12 cellular contexts compared by ENCODE assay signal in genomic region chr11:3893311-3893710, GRCh38. TPM values are rescaled to one million over a fixed set of nuclear protein-coding genes. Genes with fewer than 3 reads are reported as not detected.
DNase-seq lines count a peak whose midpoint lies in the region; ATAC-seq and TF ChIP-seq lines count a peak whose summit lies in the region.
"Had no signal": no experiment of that assay in that cellular context is flagged by ENCODE, and none has a peak within 500 bp of the region (broad histone marks: within the 10 kb centered on the region; RNA-seq: fewer than 3 reads in every experiment).

No MANE protein-coding gene starts in this region.

- no peak for ATAC-seq in CD4-positive, alpha-beta T cell (ENCODE audit: poor library complexity)
- ATAC-seq in GM18517 (IDR thresholded peaks at IDR 0.05; ENCODE audit: unreplicated experiment) (peak; percentile 32), naive B cell (ENCODE audit: low read depth in 2 of 2) (no peak)

- H3K4me3 Mint-ChIP-seq in CD4-positive, alpha-beta T cell = no peak overlapping the region
- H3K4me3 Mint-ChIP-seq in naive B cell = peak overlapping the region; percentile 31 to 89 (median 85)

- H3K4me3 ChIP-seq in OCI-LY3 (ENCODE audit: low read length) = peak overlapping the region; percentile 56
- H3K4me3 ChIP-seq: body of pancreas had no signal

- no peaks in the 10 kb centered on the region for H3K27me3 Mint-ChIP-seq in CD4-positive, alpha-beta T cell
- H3K27me3 Mint-ChIP-seq in naive B cell = no peaks in the 10 kb centered on the region

- no peak overlapping the region for H3K27ac ChIP-seq in CD4-positive, alpha-beta T cell (ENCODE audit: low read depth, low read length)
- H3K27ac ChIP-seq in OCI-LY3 (ENCODE audit: low read length) = peak overlapping the region; percentile 59; the same call in 1 of the 2 replicates

- no peaks in the 10 kb centered on the region for H3K9me3 ChIP-seq in CD4-positive, alpha-beta T cell (ENCODE audit: control insufficient read depth, low read length)
- H3K9me3 ChIP-seq in OCI-LY3 (ENCODE audit: insufficient read depth, low read length) = no peaks in the 10 kb centered on the region
- H3K9me3 ChIP-seq: body of pancreas had no signal

- H3K9ac ChIP-seq in OCI-LY3 (ENCODE audit: low read length) = no peak overlapping the region

- no peaks in the 10 kb centered on the region for H3K9me3 Mint-ChIP-seq in CD4-positive, alpha-beta T cell
- no peaks in the 10 kb centered on the region for H3K9me3 Mint-ChIP-seq in naive B cell

- no peaks in the 10 kb centered on the region for H3K36me3 ChIP-seq in OCI-LY3 (replicated peaks; ENCODE audit: low read depth, low read length)

- H3K4me1 Mint-ChIP-seq in CD4-positive, alpha-beta T cell (ENCODE audit: low read depth) = peaks cover 71% of the 10 kb centered on the region
- peaks cover 48 to 82% (median 71%) of the 10 kb centered on the region in 3 donors for H3K4me1 Mint-ChIP-seq in naive B cell

- intact Hi-C loops in CD4-positive, alpha-beta T cell (cut with DNase I, micrococcal nuclease) = no loop called here

- CTCF ChIA-PET in CD4-positive, alpha-beta T cell (lab: Charles Lee) = interaction anchor here (1.2 kb wide), 1 partner anchor 39 kb away, joined by 3 read pairs; no protein-coding TSS in a partner anchor
- CTCF ChIA-PET in GM10248 (lab: Yijun Ruan, JAX) = interaction anchor here (0.8 to 2.6 kb wide), 5 partner anchors 9 to 52 kb away, joined by 3 to 15 read pairs (median 4); partner anchors contain the start of genes RHOG and STIM1

- peaks cover 23% of the 10 kb centered on the region for H3K79me2 ChIP-seq in OCI-LY3 (ENCODE audit: low read length)

- H3K4me2 ChIP-seq in OCI-LY3 (ENCODE audit: low read length) = peak overlapping the region; percentile 78

- peaks cover 30% of the 10 kb centered on the region for H3K36me3 Mint-ChIP-seq in CD4-positive, alpha-beta T cell (ENCODE audit: low read depth)
- no peaks in the 10 kb centered on the region for H3K36me3 Mint-ChIP-seq in naive B cell

- peaks cover 17% of the 10 kb centered on the region for H3K4me1 ChIP-seq in OCI-LY3 (ENCODE audit: low read length)

- H4K20me1 ChIP-seq in OCI-LY3 (ENCODE audit: insufficient read depth, low read length) = peaks cover 19% of the 10 kb centered on the region

- no peak overlapping the region for H2AFZ ChIP-seq in OCI-LY3 (ENCODE audit: low read depth, low read length)

- H3K27me3 ChIP-seq in CD4-positive, alpha-beta T cell (ENCODE audit: control insufficient read depth, insufficient read depth, low read length) = no peaks in the 10 kb centered on the region
- no peaks in the 10 kb centered on the region for H3K27me3 ChIP-seq in OCI-LY3 (ENCODE audit: low read depth, low read length)
- H3K27me3 ChIP-seq: body of pancreas had no signal

- H3K27ac Mint-ChIP-seq in CD4-positive, alpha-beta T cell = peak overlapping the region; percentile 69
- peak overlapping the region; percentile 92 to 98 (median 97) for H3K27ac Mint-ChIP-seq in naive B cell

- no peak for TF ChIP-seq CTCF in CD4-positive, alpha-beta T cell (IDR thresholded peaks at IDR 0.05)
- TF ChIP-seq CTCF in OCI-LY3 (IDR thresholded peaks at IDR 0.05; ENCODE audit: low read depth, low read length) (no peak), GM10248 (IDR thresholded peaks at IDR 0.05; ENCODE audit: control extremely low read depth, extremely low read depth, low read depth, missing control alignments) (no peak)

- POLR2A ChIA-PET in CD4-positive, alpha-beta T cell (lab: Charles Lee) = interaction anchor here (0.9 kb wide), 1 partner anchor 38 kb away, joined by 4 read pairs; no protein-coding TSS in a partner anchor
- POLR2A ChIA-PET in GM10248 (lab: Yijun Ruan, JAX) = interaction anchor here (0.6 kb wide), 1 partner anchor 77 kb away, joined by 4 read pairs; no protein-coding TSS in a partner anchor

- DNase-seq in CD4-positive, alpha-beta T cell = no peak
- DNase-seq in naive B cell (no peak), anterior cingulate cortex (lab: John Stamatoyannopoulos, UW) (no peak), occipital lobe (lab: John Stamatoyannopoulos, UW) (no peak), GM10248 (ENCODE audit: extremely low spot score) (no peak)
- no peak for DNase-seq in stimulated activated CD4-positive, alpha-beta T cell treated with anti-CD3 and anti-CD28 coated beads, Interleukin-15, amount 100 ng/mL, for 24 hours
- DNase-seq: body of pancreas; mammary epithelial cell; NCI-H345; stimulated activated CD4-positive, alpha-beta T cell treated with anti-CD3 and anti-CD28 coated beads, Interleukin-4, amount 100 ng/mL, for 1 hour had no signal

RNA-seq across cellular contexts. Expression of gene STIM1, which starts 37.8 kb away (rescaled TPM):
- total RNA-seq in CD4-positive, alpha-beta T cell = 10 to 100 TPM; 89.0 to 94.9 TPM
- polyA plus RNA-seq in naive B cell (ENCODE audit: low read depth in 6 of 6) = 10 to 100 TPM; 29.1 to 51.9 (median 35.0) TPM
- total RNA-seq in occipital lobe = 12.3 TPM

RNA-seq across cellular contexts. Expression of gene RHOG, which starts 52.6 kb away (rescaled TPM):
- 100 to 1,000 TPM; 101 to 106 TPM for total RNA-seq in CD4-positive, alpha-beta T cell
- polyA plus RNA-seq in naive B cell (ENCODE audit: low read depth in 6 of 6) = 100 to 1,000 TPM in 5 of 6 donors, 10 to 100 TPM in 1; 88.9 to 144 (median 117) TPM
- 2.0 TPM for total RNA-seq in occipital lobe

Comparison
In these comparisons a context has a peak if more than half of its experiments do, and no peak if none do; other contexts are left out.
1. RNA of gene RHOG, which starts 52.6 kb away (total RNA-seq): 101 to 106 TPM in CD4-positive, alpha-beta T cell; 2.0 TPM in occipital lobe (single experiment); every median in the first group is over 10 times any median in the second.